ENCODE assay signal across 20 cellular contexts in genomic region chr9:115046786-115047185, GRCh38.
"Had no signal": no experiment of that assay in that cellular context is flagged by ENCODE, and none has a peak within 500 bp of the region (broad histone marks: within the 10 kb centered on the region; RNA-seq: fewer than 3 reads in every experiment).

No MANE protein-coding gene starts in this region.

- H3K9me3 ChIP-seq: left ventricle myocardium inferior, suprapubic skin, tibial nerve, uterus had no signal

- H3K36me3 ChIP-seq: left ventricle myocardium inferior, suprapubic skin, tibial nerve, uterus had no signal

- H3K4me1 ChIP-seq: left ventricle myocardium inferior, suprapubic skin, uterus had no signal

- H3K27me3 ChIP-seq: tibial nerve, uterus had no signal

- DNase-seq: activated B cell treated with CpG ODN at 0.5 μM for 24 hours; activated CD4-positive, alpha-beta T cell treated with anti-CD3 and anti-CD28 coated beads for 4 hours; activated CD4-positive, alpha-beta T cell treated with anti-CD3 and anti-CD28 coated beads, Interleukin-2, amount 50 U/mL, for 48 hours; activated naive CD4-positive, alpha-beta T cell treated with anti-CD3 and anti-CD28 coated beads, Interleukin-2, amount 10 ng/mL, durations not matched to agents 7 days and 5 days; activated T-cell treated with anti-CD3 and anti-CD28 coated beads, Interleukin-2, amount 50 U/mL, for 48 hours; amygdala; cerebellar nuclear complex; cortex of kidney; endodermal cell; foreskin melanocyte; kidney glomerular epithelial cell; left ventricle myocardium inferior; stimulated activated CD4-positive, alpha-beta T cell treated with anti-CD3 and anti-CD28 coated beads, Interleukin-12 subunit alpha, Interleukin-12 subunit beta, amount 100 ng/mL, for 4 hours; stimulated activated CD4-positive, alpha-beta T cell treated with anti-CD3 and anti-CD28 coated beads, Interleukin-4, amount 100 ng/mL, for 4 hours; T-helper 9 cell; uterus had no signal

- H3K4me3 ChIP-seq: left ventricle myocardium inferior, suprapubic skin, tibial nerve, uterus had no signal

- H3K27ac ChIP-seq: epithelial cell of prostate, left ventricle myocardium inferior, suprapubic skin, tibial nerve, uterus had no signal

- ATAC-seq: natural killer cell treated with Interleukin-12 subunit alpha and Interleukin-12 subunit beta and Interleukin-15 and Interleukin-18, amount 100 ng/mL, for 72 hours had no signal
